ENCODE assay signal across 19 cellular contexts in the genomic region with DNA sequence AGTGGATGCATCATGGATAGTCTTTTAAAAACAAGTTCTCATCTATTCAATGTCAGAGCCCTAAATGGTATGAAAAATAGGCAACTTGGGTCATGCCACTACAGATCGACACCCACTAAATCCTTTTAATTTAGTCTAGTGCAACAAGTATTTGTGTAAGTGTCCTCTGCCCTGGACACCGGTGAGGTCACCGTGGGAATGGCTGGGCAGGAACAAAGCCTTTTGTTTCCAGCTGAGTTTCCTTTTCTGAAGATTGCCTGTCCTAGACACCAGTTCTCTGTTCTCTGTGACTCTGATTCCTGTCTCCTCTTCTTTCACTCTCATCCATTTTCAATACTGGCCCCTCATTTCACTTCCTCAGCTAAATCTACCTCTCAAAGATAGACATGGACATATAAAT.
A peak's percentile ranks its signal among the peaks of the same experiment; 100 is the strongest.
DNase-seq lines count a peak whose midpoint lies in the region; ATAC-seq and TF ChIP-seq lines count a peak whose summit lies in the region.
"Had no signal": no experiment of that assay in that cellular context is flagged by ENCODE, and none has a peak within 500 bp of the region (broad histone marks: within the 10 kb centered on the region; RNA-seq: fewer than 3 reads in every experiment).

No MANE protein-coding gene starts in this region.

- H3K9me3 Mint-ChIP-seq in progenitor cell of endocrine pancreas (ENCODE audit: low read depth) = no peaks in the 10 kb centered on the region
- H3K9me3 Mint-ChIP-seq: CD4-positive, alpha-beta memory T cell; GM23338 had no signal

- peak; percentile 13 for DNase-seq in foreskin melanocyte
- peak; percentile 19 for DNase-seq in midbrain (lab: John Stamatoyannopoulos, UW)
- DNase-seq in progenitor cell of endocrine pancreas (ENCODE audit: low spot score, unreplicated experiment) = no peak
- no peak for DNase-seq in NK-92 (lab: John Stamatoyannopoulos, UW; ENCODE audit: unreplicated experiment)
- DNase-seq in SW480 (ENCODE audit: low spot score) = no peak
- no peak for DNase-seq in iPS-NIHi11 (ENCODE audit: low spot score)
- DNase-seq: CD4-positive, alpha-beta memory T cell; DMS153; Kasumi-1; NCI-H1694 treated with DMSO at 0.1 percent for 48 hours; NCI-H2081 treated with DMSO at 0.1 percent for 48 hours; NCI-H2171 treated with DMSO at 0.1 percent for 48 hours; NCI-H524 treated with DMSO at 0.1 percent for 48 hours; NCI-H82; PC-3; RPMI8226; SHP77 had no signal

- peaks cover 7% of the 10 kb centered on the region for H3K27me3 Mint-ChIP-seq in progenitor cell of endocrine pancreas
- H3K27me3 Mint-ChIP-seq: CD4-positive, alpha-beta memory T cell had no signal

- H3K27ac Mint-ChIP-seq in progenitor cell of endocrine pancreas = peak overlapping the region; percentile 3
- H3K27ac Mint-ChIP-seq: CD4-positive, alpha-beta memory T cell; GM23338 had no signal

- no peak overlapping the region for H3K4me3 Mint-ChIP-seq in progenitor cell of endocrine pancreas (ENCODE audit: low read depth)
- H3K4me3 Mint-ChIP-seq: CD4-positive, alpha-beta memory T cell; GM23338 had no signal

- no peak for ATAC-seq in GM19351 (IDR thresholded peaks at IDR 0.05; ENCODE audit: unreplicated experiment)
- ATAC-seq: GM23338, PC-3 had no signal

- H3K4me1 Mint-ChIP-seq in progenitor cell of endocrine pancreas (ENCODE audit: low read depth) = peaks cover 12% of the 10 kb centered on the region

- no peak for TF ChIP-seq CTCF in progenitor cell of endocrine pancreas (IDR thresholded peaks at IDR 0.05; ENCODE audit: unreplicated experiment)

- no peaks in the 10 kb centered on the region for H3K36me3 Mint-ChIP-seq in progenitor cell of endocrine pancreas (ENCODE audit: insufficient read depth)
- H3K36me3 Mint-ChIP-seq: CD4-positive, alpha-beta memory T cell had no signal

Comparison
In these comparisons a context has a peak if more than half of its experiments do, and no peak if none do; other contexts are left out.
1. DNase-seq: peak in foreskin melanocyte (single experiment) and midbrain (single experiment); none in progenitor cell of endocrine pancreas (single experiment), NK-92 (single experiment), SW480 (single experiment) and iPS-NIHi11 (single experiment).